In genomic region chr15:98689431-98689861, GRCh38 we compare ENCODE assay signal across 14 cellular contexts. TPM values are rescaled to one million over a fixed set of nuclear protein-coding genes. Genes with fewer than 3 reads are reported as not detected.
DNase-seq lines count a peak whose midpoint lies in the region; ATAC-seq lines count a peak whose summit lies in the region.
"Had no signal": no experiment of that assay in that cellular context is flagged by ENCODE, and none has a peak within 500 bp of the region (broad histone marks: within the 10 kb centered on the region; RNA-seq: fewer than 3 reads in every experiment).

No MANE protein-coding gene starts in this region.

- ATAC-seq in HG03460 (IDR thresholded peaks at IDR 0.05; ENCODE audit: unreplicated experiment): no peak
- no peak for ATAC-seq in HG03439 (IDR thresholded peaks at IDR 0.05; ENCODE audit: unreplicated experiment)
- no peak for ATAC-seq in HG02678 (IDR thresholded peaks at IDR 0.05; ENCODE audit: unreplicated experiment)
- ATAC-seq: natural killer cell treated with Interleukin-12 subunit alpha and Interleukin-12 subunit beta and Interleukin-15 and Interleukin-18, amount 100 ng/mL, for 72 hours; T-cell had no signal

- DNase-seq in HCEC 1CT (peak; percentile 56), SK-N-DZ (ENCODE audit: low spot score) (peak; percentile 84), fibroblast of peridontal ligament (ENCODE audit: extremely low read depth) (peak; percentile 58), renal cortical epithelial cell (ENCODE audit: low read depth) (peak; percentile 61)
- DNase-seq: activated CD4-positive, alpha-beta memory T cell treated with anti-CD3 and anti-CD28 coated beads, Interleukin-2, amount 10 ng/mL, durations not matched to agents 7 days and 5 days; activated gamma-delta T cell; foreskin melanocyte; NCI-H2029 treated with DMSO at 0.1 percent for 48 hours; T-cell; testis had no signal

RNA-seq across cellular contexts. Expression of gene IGF1R, which starts 41.1 kb away (rescaled TPM):
- 12.2 and 14.3 TPM in 2 replicates for polyA plus RNA-seq in SK-N-DZ (2014; cell fraction: cytosol; rRNA removed)
- 10.9 and 20.3 TPM in 2 replicates for polyA plus RNA-seq in SK-N-DZ (2014; cell fraction: nucleus; rRNA removed)
- 26.9 and 272 TPM in 2 replicates for total RNA-seq in renal cortical epithelial cell
